In genomic region chr1:152018537-152018936, GRCh38 we compare ENCODE assay signal across 9 cellular contexts. TPM values are rescaled to one million over a fixed set of nuclear protein-coding genes. Genes with fewer than 3 reads are reported as not detected.
DNase-seq lines count a peak whose midpoint lies in the region; ATAC-seq and TF ChIP-seq lines count a peak whose summit lies in the region.
"Had no signal": no experiment of that assay in that cellular context is flagged by ENCODE, and none has a peak within 500 bp of the region (broad histone marks: within the 10 kb centered on the region; RNA-seq: fewer than 3 reads in every experiment).

No MANE protein-coding gene starts in this region.

- DNase-seq in ACHN (peak; percentile 33), ELF-1 (ENCODE audit: low read depth, low spot score) (peak; percentile 27), Panc1 (ENCODE audit: low read depth, low spot score) (no peak), fibroblast of mammary gland (ENCODE audit: low read depth) (peak; percentile 22), NCI-H187 (lab: John Stamatoyannopoulos, UW) (no peak), D341Med (ENCODE audit: low spot score) (no peak)
- DNase-seq in NK-92 treated with Interleukin-12 subunit alpha and Interleukin-12 subunit beta, amount 100 ng/mL, for 24 hours (lab: John Stamatoyannopoulos, UW), result no peak

- no peak overlapping the region for H3K4me3 ChIP-seq in Panc1 (ENCODE audit: low read depth in 2 of 2, low read length in 2 of 2)
- H3K4me3 ChIP-seq in fibroblast of mammary gland (ENCODE audit: control insufficient read depth, low read depth, low read length), result no peak overlapping the region
- H3K4me3 ChIP-seq: tibial nerve had no signal

- no peak overlapping the region for H3K27ac ChIP-seq in Panc1 (ENCODE audit: low read length)
- H3K27ac ChIP-seq: tibial nerve had no signal

- H3K27me3 ChIP-seq in Panc1 (ENCODE audit: control insufficient read depth, insufficient read depth, low read length), result no peaks in the 10 kb centered on the region
- H3K27me3 ChIP-seq: tibial nerve had no signal

- peak; percentile 72 for TF ChIP-seq CTCF in Panc1 (IDR thresholded peaks at IDR 0.05)
- TF ChIP-seq CTCF in fibroblast of mammary gland (conservative IDR thresholded peaks at IDR 0.05; ENCODE audit: control insufficient read depth, insufficient read depth, low read depth, low read length), result peak; percentile 35

- no peaks in the 10 kb centered on the region for H3K4me1 ChIP-seq in Panc1 (ENCODE audit: control insufficient read depth, insufficient read depth, low read length)
- H3K4me1 ChIP-seq: tibial nerve had no signal

- H3K9me3 ChIP-seq in Panc1 (ENCODE audit: control insufficient read depth, insufficient read depth, low read depth, low read length), result no peaks in the 10 kb centered on the region
- H3K9me3 ChIP-seq: tibial nerve had no signal

- ATAC-seq in Panc1 (no peak), HG03175 (IDR thresholded peaks at IDR 0.05; ENCODE audit: unreplicated experiment) (no peak)

- POLR2A ChIA-PET in Panc1 (lab: Charles Lee), result no interaction called here

- CTCF ChIA-PET in Panc1 (lab: Charles Lee), result interaction anchor here (0.8 to 0.9 kb wide), 2 partner anchors 17 to 51 kb away, joined by 3 to 4 read pairs; no protein-coding TSS in a partner anchor

- H3K36me3 ChIP-seq in Panc1 (ENCODE audit: control insufficient read depth, insufficient read depth, low read length), result no peaks in the 10 kb centered on the region
- H3K36me3 ChIP-seq: tibial nerve had no signal

- BruUV-seq in Panc1 (replicated peaks; lab: Mats Ljungman, UMichigan), result no TSS peak

- intact Hi-C loops in Panc1 (cut with micrococcal nuclease; ENCODE audit: unreplicated experiment), result loop anchor here (5.0 kb wide), 1 partner anchor 86 kb away; no protein-coding TSS in a partner anchor

- in situ Hi-C loops in ACHN (cut with HindIII; ENCODE audit: low pct_ligation_motif_present, low pct_unique_long_range_greater_than_20kb, low sequenced_read_pairs) (loop anchor here (25.0 kb wide), 1 partner anchor 106 kb away; the partner anchor contains the start of gene THEM4), Panc1 (cut with HindIII; ENCODE audit: low pct_unique_long_range_greater_than_20kb, low sequenced_read_pairs) (no loop called here)

RNA-seq across cellular contexts. Expression of gene S100A11, which starts 18.3 kb away (rescaled TPM):
- total RNA-seq in Panc1 (2021; ENCODE audit: unreplicated experiment), result 474 TPM
- polyA plus RNA-seq in Panc1 (2012; ENCODE audit: insufficient read length), result 692 TPM

RNA-seq across cellular contexts. Expression of gene S100A10, which starts 24.9 kb away (rescaled TPM):
- 1,621 TPM for total RNA-seq in Panc1 (2021; ENCODE audit: unreplicated experiment)
- 1,294 TPM for polyA plus RNA-seq in Panc1 (2012; ENCODE audit: insufficient read length)

Comparison
In these comparisons a context has a peak if more than half of its experiments do, and no peak if none do; other contexts are left out.
1. DNase-seq: peak in ACHN (single experiment), ELF-1 (single experiment) and fibroblast of mammary gland (single experiment); none in Panc1 (single experiment), NK-92 treated with Interleukin-12 subunit alpha and Interleukin-12 subunit beta, amount 100 ng/mL, for 24 hours (single experiment), NCI-H187 (0 of 2) and D341Med (single experiment).